In genomic region chr11:19938051-19938856, GRCh38 we compare ENCODE assay signal across 8 cellular contexts.
DNase-seq lines count a peak whose midpoint lies in the region; ATAC-seq and TF ChIP-seq lines count a peak whose summit lies in the region.

No MANE protein-coding gene starts in this region.

- H4K20me1 ChIP-seq in HCT116 (ENCODE audit: insufficient read depth) = no peaks in the 10 kb centered on the region

- H3K27me3 ChIP-seq in HCT116 (ENCODE audit: insufficient read depth, low read length) = no peaks in the 10 kb centered on the region

- H3K36me3 Mint-ChIP-seq in activated CD8-positive, alpha-beta memory T cell treated with anti-CD3 and anti-CD28 coated beads, Interleukin-2, amount 10 ng/mL, durations not matched to agents 7 days and 5 days = no peaks in the 10 kb centered on the region
- H3K36me3 Mint-ChIP-seq in activated CD8-positive, alpha-beta T cell treated with anti-CD3 and anti-CD28 coated beads, Interleukin-2, amount 10 ng/mL, durations not matched to agents 7 days and 5 days (ENCODE audit: low read depth) = no peaks in the 10 kb centered on the region

- H3K36me3 ChIP-seq in HCT116 (ENCODE audit: control insufficient read depth in 1 of 2, insufficient read depth in 2 of 2, low read length in 2 of 2) = no peaks in the 10 kb centered on the region

- H3K9me3 Mint-ChIP-seq in activated CD8-positive, alpha-beta memory T cell treated with anti-CD3 and anti-CD28 coated beads, Interleukin-2, amount 10 ng/mL, durations not matched to agents 7 days and 5 days (ENCODE audit: low read depth) = no peaks in the 10 kb centered on the region
- no peaks in the 10 kb centered on the region for H3K9me3 Mint-ChIP-seq in activated CD8-positive, alpha-beta T cell treated with anti-CD3 and anti-CD28 coated beads, Interleukin-2, amount 10 ng/mL, durations not matched to agents 7 days and 5 days (ENCODE audit: insufficient read depth)

- H3K4me3 Mint-ChIP-seq in activated CD8-positive, alpha-beta memory T cell treated with anti-CD3 and anti-CD28 coated beads, Interleukin-2, amount 10 ng/mL, durations not matched to agents 7 days and 5 days = no peak overlapping the region
- H3K4me3 Mint-ChIP-seq in activated CD8-positive, alpha-beta T cell treated with anti-CD3 and anti-CD28 coated beads, Interleukin-2, amount 10 ng/mL, durations not matched to agents 7 days and 5 days = no peak overlapping the region

- intact Hi-C loops in HCT116 (cut with micrococcal nuclease) = loop anchor here (2.0 to 5.0 kb wide), 2 partner anchors 174 to 191 kb away; no protein-coding TSS in a partner anchor

- no peak overlapping the region for H2AFZ ChIP-seq in HCT116 (ENCODE audit: low read depth, low read length, poor library complexity, severe bottlenecking)

- no peaks in the 10 kb centered on the region for H3K9me2 ChIP-seq in HCT116 (ENCODE audit: insufficient read depth)

- no peaks in the 10 kb centered on the region for H3K9me3 ChIP-seq in HCT116 (ENCODE audit: control insufficient read depth in 1 of 2, insufficient read depth in 1 of 2, low read depth in 1 of 2, low read length in 2 of 2)

- no peaks in the 10 kb centered on the region for H3K4me1 ChIP-seq in HCT116 (ENCODE audit: control insufficient read depth in 1 of 2, insufficient read depth in 2 of 2, low read length in 2 of 2)

- no peaks in the 10 kb centered on the region for H3K79me2 ChIP-seq in HCT116 (ENCODE audit: insufficient read depth, low read length)

- H3K27me3 Mint-ChIP-seq in activated CD8-positive, alpha-beta memory T cell treated with anti-CD3 and anti-CD28 coated beads, Interleukin-2, amount 10 ng/mL, durations not matched to agents 7 days and 5 days = peaks cover 11% of the 10 kb centered on the region
- peaks cover 5% of the 10 kb centered on the region for H3K27me3 Mint-ChIP-seq in activated CD8-positive, alpha-beta T cell treated with anti-CD3 and anti-CD28 coated beads, Interleukin-2, amount 10 ng/mL, durations not matched to agents 7 days and 5 days (ENCODE audit: low read depth)

- peak; percentile 68 for TF ChIP-seq RAD21 in HCT116 (IDR thresholded peaks at IDR 0.05; ENCODE audit: low read depth)

- RAD21 ChIA-PET in HCT116 (lab: Charles Lee; ENCODE audit: low non-redundant PET in 1 of 2, low total read pairs in 2 of 2, uncharacterized antibody in 2 of 2, unreplicated experiment in 2 of 2) = no interaction called here

- TF ChIP-seq POLR2A in HCT116 (IDR thresholded peaks at IDR 0.05; ENCODE audit: borderline replicate concordance, extremely low read depth, insufficient read depth, insufficient read length) = no peak

- H3K4me1 Mint-ChIP-seq in activated CD8-positive, alpha-beta memory T cell treated with anti-CD3 and anti-CD28 coated beads, Interleukin-2, amount 10 ng/mL, durations not matched to agents 7 days and 5 days = peaks cover 5% of the 10 kb centered on the region
- H3K4me1 Mint-ChIP-seq in activated CD8-positive, alpha-beta T cell treated with anti-CD3 and anti-CD28 coated beads, Interleukin-2, amount 10 ng/mL, durations not matched to agents 7 days and 5 days (ENCODE audit: low read depth) = peaks cover 3% of the 10 kb centered on the region

- no peak overlapping the region for H3K27ac Mint-ChIP-seq in activated CD8-positive, alpha-beta memory T cell treated with anti-CD3 and anti-CD28 coated beads, Interleukin-2, amount 10 ng/mL, durations not matched to agents 7 days and 5 days
- no peak overlapping the region for H3K27ac Mint-ChIP-seq in activated CD8-positive, alpha-beta T cell treated with anti-CD3 and anti-CD28 coated beads, Interleukin-2, amount 10 ng/mL, durations not matched to agents 7 days and 5 days

- H3K9ac ChIP-seq in HCT116 (ENCODE audit: low read length) = no peak overlapping the region

- POLR2A ChIA-PET in HCT116 (lab: Charles Lee) = no interaction called here
- POLR2A ChIA-PET in activated CD8-positive, alpha-beta T cell treated with anti-CD3 and anti-CD28 coated beads, Interleukin-2, amount 10 ng/mL, durations not matched to agents 7 days and 5 days (lab: Charles Lee) = no interaction called here

- BruUV-seq in HCT116 (replicated peaks; lab: Mats Ljungman, UMichigan) = no TSS peak

- CTCF ChIA-PET in activated CD8-positive, alpha-beta memory T cell treated with anti-CD3 and anti-CD28 coated beads, Interleukin-2, amount 10 ng/mL, durations not matched to agents 7 days and 5 days (lab: Charles Lee) = interaction anchor here (0.9 to 1.2 kb wide), 4 partner anchors 16 to 194 kb away, joined by 3 to 5 read pairs (median 4); no protein-coding TSS in a partner anchor
- CTCF ChIA-PET in HCT116 (lab: Charles Lee) = interaction anchor here (0.8 to 1.6 kb wide), 2 partner anchors 191 to 194 kb away, joined by 3 to 5 read pairs; no protein-coding TSS in a partner anchor
- CTCF ChIA-PET in activated CD8-positive, alpha-beta T cell treated with anti-CD3 and anti-CD28 coated beads, Interleukin-2, amount 10 ng/mL, durations not matched to agents 7 days and 5 days (lab: Charles Lee) = interaction anchor here (0.8 to 1.2 kb wide), 4 partner anchors 12 to 194 kb away, joined by 3 read pairs; no protein-coding TSS in a partner anchor

- peak; percentile 58 for DNase-seq in activated CD8-positive, alpha-beta memory T cell treated with anti-CD3 and anti-CD28 coated beads, Interleukin-2, amount 10 ng/mL, durations not matched to agents 7 days and 5 days
- DNase-seq in activated CD8-positive, alpha-beta memory T cell treated with anti-CD3 and anti-CD28 coated beads for 24 hours = no peak
- DNase-seq in HCT116 (ENCODE audit: low read depth, low spot score) (peak; percentile 36), MV-4-11 (lab: John Stamatoyannopoulos, UW) (peak; percentile 17), glomerular visceral epithelial cell (ENCODE audit: extremely low spot score) (peak; percentile 33), retinal pigment epithelial cell (ENCODE audit: low read depth) (no peak), NCI-H2171 treated with DMSO at 0.1 percent for 48 hours (lab: John Stamatoyannopoulos, UW) (no peak)
- DNase-seq in activated CD8-positive, alpha-beta T cell treated with anti-CD3 and anti-CD28 coated beads, Interleukin-2, amount 10 ng/mL, durations not matched to agents 7 days and 5 days = peak; percentile 50

- H3K4me3 ChIP-seq in HCT116 (replicated peaks in 1 of 2; ENCODE audit: low read depth in 1 of 2, low read length in 2 of 2) (no peak overlapping the region), retinal pigment epithelial cell (ENCODE audit: low read length) (no peak overlapping the region)

- no peak overlapping the region for H3K27ac ChIP-seq in HCT116 (ENCODE audit: low read depth, low read length)

- no peak for ATAC-seq in activated CD8-positive, alpha-beta memory T cell treated with anti-CD3 and anti-CD28 coated beads, Interleukin-2, amount 10 ng/mL, durations not matched to agents 7 days and 5 days
- peak; percentile 96 for ATAC-seq in HCT116
- peak; percentile 63 for ATAC-seq in activated CD8-positive, alpha-beta T cell treated with anti-CD3 and anti-CD28 coated beads, Interleukin-2, amount 10 ng/mL, durations not matched to agents 7 days and 5 days

- peak; percentile 52 to 93 (median 89); a peak in 5 of 6 replicates for TF ChIP-seq CTCF in HCT116 (IDR thresholded peaks at IDR 0.05 in 2 of 3, conservative IDR thresholded peaks at IDR 0.05 in 1 of 3; ENCODE audit: borderline replicate concordance in 1 of 3, insufficient read depth in 1 of 3, low read depth in 2 of 3, low read length in 2 of 3)
- TF ChIP-seq CTCF in retinal pigment epithelial cell (conservative IDR thresholded peaks at IDR 0.05; ENCODE audit: low read depth, low read length) = peak; percentile 90

- no peak overlapping the region for H3K4me2 ChIP-seq in HCT116 (ENCODE audit: low read length)

TF ChIP-seq in HCT116, 20 proteins besides CTCF, POLR2A, EP300 and RAD21 (continues in another document):
- TF ChIP-seq YY1 (IDR thresholded peaks at IDR 0.05; ENCODE audit: extremely low read depth, insufficient replicate concordance, low read depth, low read length) (no peak), ZNF274 (IDR thresholded peaks at IDR 0.05; ENCODE audit: low read depth, low read length) (no peak), EZH2 (IDR thresholded peaks at IDR 0.05) (no peak), ATF3 (IDR thresholded peaks at IDR 0.05) (no peak), ZBTB33 (IDR thresholded peaks at IDR 0.05; ENCODE audit: extremely low read depth, insufficient replicate concordance, low read length) (no peak)

Comparison
In these comparisons a context has a peak if more than half of its experiments do, and no peak if none do; other contexts are left out.
1. DNase-seq: peak in activated CD8-positive, alpha-beta memory T cell treated with anti-CD3 and anti-CD28 coated beads, Interleukin-2, amount 10 ng/mL, durations not matched to agents 7 days and 5 days (single experiment), HCT116 (single experiment), MV-4-11 (single experiment), activated CD8-positive, alpha-beta T cell treated with anti-CD3 and anti-CD28 coated beads, Interleukin-2, amount 10 ng/mL, durations not matched to agents 7 days and 5 days (single experiment) and glomerular visceral epithelial cell (single experiment); none in activated CD8-positive, alpha-beta memory T cell treated with anti-CD3 and anti-CD28 coated beads for 24 hours (single experiment), retinal pigment epithelial cell (single experiment) and NCI-H2171 treated with DMSO at 0.1 percent for 48 hours (single experiment).